In the genomic region with DNA sequence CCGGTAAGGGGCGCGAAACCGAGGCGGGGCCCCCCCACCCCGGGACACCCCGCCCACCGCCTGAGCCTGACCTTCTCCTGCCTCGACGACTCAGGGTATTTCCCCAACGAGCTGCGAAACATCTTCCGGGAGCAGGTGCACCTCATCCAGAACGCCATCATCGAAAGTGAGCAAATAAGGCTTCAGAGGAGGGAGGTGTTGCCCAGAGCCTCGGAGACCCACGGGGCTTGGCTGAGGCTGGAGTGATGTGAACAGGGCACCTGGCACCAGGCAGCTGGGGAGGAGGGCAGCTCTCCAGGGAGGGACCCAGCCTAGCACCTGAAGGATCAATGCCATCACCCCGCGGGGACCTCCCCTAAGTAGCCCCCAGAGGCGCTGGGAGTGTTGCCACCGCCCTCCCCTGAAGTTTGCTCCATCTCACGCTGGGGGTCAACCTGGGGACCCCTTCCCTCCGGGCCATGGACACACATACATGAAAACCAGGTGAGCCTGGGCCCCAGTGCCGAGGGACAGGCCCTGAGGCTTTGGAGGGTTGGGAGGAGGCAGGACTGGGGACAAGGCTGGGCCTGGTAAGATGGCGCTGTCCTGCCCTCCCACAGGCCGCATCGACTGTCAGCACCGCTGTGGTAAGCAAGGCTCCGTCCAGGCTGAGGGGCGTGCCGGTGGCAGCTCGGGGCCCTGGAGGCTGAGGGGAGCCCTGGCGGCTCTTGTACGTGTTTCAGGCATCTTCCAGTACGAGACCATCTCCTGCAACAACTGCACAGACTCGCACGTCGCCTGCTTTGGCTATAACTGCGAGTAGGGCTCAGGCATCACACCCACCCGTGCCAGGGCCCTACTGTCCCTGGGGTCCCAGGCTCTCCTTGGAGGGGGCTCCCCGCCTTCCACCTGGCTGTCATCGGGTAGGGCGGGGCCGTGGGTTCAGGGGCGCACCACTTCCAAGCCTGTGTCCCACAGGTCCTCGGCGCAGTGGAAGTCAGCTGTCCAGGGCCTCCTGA, we compare ENCODE assay signal across 8 cellular contexts. TPM values are rescaled to one million over a fixed set of nuclear protein-coding genes. Genes with fewer than 3 reads are reported as not detected.
DNase-seq lines count a peak whose midpoint lies in the region; ATAC-seq and TF ChIP-seq lines count a peak whose summit lies in the region.

No MANE protein-coding gene starts in this region.

- no peak for ATAC-seq in HCT116
- ATAC-seq in WTC11: no peak
- no peak for ATAC-seq in psoas muscle

- H3K4me2 ChIP-seq in HCT116 (ENCODE audit: low read length): peak overlapping the region; percentile 91

- H3K36me3 ChIP-seq in CD4-positive, alpha-beta memory T cell (ENCODE audit: insufficient read depth, low read length): peaks cover 23% of the 10 kb centered on the region
- H3K36me3 ChIP-seq in HCT116 (ENCODE audit: control insufficient read depth in 1 of 2, insufficient read depth in 2 of 2, low read length in 2 of 2): peaks cover 7 to 17% of the 10 kb centered on the region in 2 experiments; a peak in 3 of 4 replicates
- peaks cover 27% of the 10 kb centered on the region for H3K36me3 ChIP-seq in endodermal cell (ENCODE audit: control insufficient read depth, insufficient read depth, low read length)
- H3K36me3 ChIP-seq in psoas muscle (ENCODE audit: insufficient read depth in 1 of 2, low read depth in 1 of 2): peaks cover 0 to 41% of the 10 kb centered on the region in 2 donors

- no peaks in the 10 kb centered on the region for H4K20me1 ChIP-seq in HCT116 (ENCODE audit: insufficient read depth)

- peak in 4 of 5 donors; percentile 51 to 86 (median 54) for DNase-seq in CD4-positive, alpha-beta memory T cell
- DNase-seq in HCT116 (ENCODE audit: low read depth, low spot score) (no peak), WTC11 (ENCODE audit: low spot score) (no peak), endodermal cell (no peak), psoas muscle (no peak), HUDEP-2 (lab: John Stamatoyannopoulos, UW; ENCODE audit: unreplicated experiment in 76 of 76) (no peak), mesenteric fat pad (ENCODE audit: low spot score) (no peak), HuH-7.5 (ENCODE audit: low spot score) (no peak)

- POLR2A ChIA-PET in CD4-positive, alpha-beta memory T cell (lab: Charles Lee; ENCODE audit: partially characterized antibody): interaction anchor here (0.8 to 6.8 kb wide), 9 partner anchors 13 to 330 kb away, joined by 3 to 323 read pairs (median 3); partner anchors contain the start of genes AP3D1, MKNK2 and TIMM13
- POLR2A ChIA-PET in HCT116 (lab: Charles Lee): no interaction called here
- POLR2A ChIA-PET in WTC11 (lab: Charles Lee): interaction anchor here (0.6 kb wide), 1 partner anchor 211 kb away, joined by 3 read pairs; no protein-coding TSS in a partner anchor

- TF ChIP-seq CTCF in HCT116 (IDR thresholded peaks at IDR 0.05 in 2 of 3, conservative IDR thresholded peaks at IDR 0.05 in 1 of 3; ENCODE audit: borderline replicate concordance in 1 of 3, insufficient read depth in 1 of 3, low read depth in 2 of 3, low read length in 2 of 3) (no peak), WTC11 (IDR thresholded peaks at IDR 0.05) (no peak), endodermal cell (conservative IDR thresholded peaks at IDR 0.05) (no peak), psoas muscle (IDR thresholded peaks at IDR 0.05) (no peak)

- WGBS in endodermal cell (ENCODE audit: insufficient coverage in 1 of 2, insufficient read length in 1 of 2), 2 experiments: 70 to 74% methylated on average over 35 to 47 of the region's 47 CpGs
- 52 to 57% (median 57%) methylated on average over 42 to 47 of the region's 47 CpGs for WGBS in psoas muscle, 3 donors

- H3K9ac ChIP-seq in HCT116 (ENCODE audit: low read length) (peak overlapping the region; percentile 50; the same call in 1 of the 2 replicates), endodermal cell (ENCODE audit: extremely low read depth, low read length, poor library complexity, severe bottlenecking) (no peak overlapping the region)

- H3K27ac ChIP-seq in CD4-positive, alpha-beta memory T cell (ENCODE audit: low read depth, low read length): peak overlapping the region; percentile 76
- H3K27ac ChIP-seq in HCT116 (ENCODE audit: low read depth, low read length) (peak overlapping the region; percentile 35; the same call in 1 of the 2 replicates), endodermal cell (ENCODE audit: low read depth, low read length) (no peak overlapping the region), psoas muscle (peak overlapping the region; percentile 47)

- intact Hi-C loops in CD4-positive, alpha-beta memory T cell (cut with micrococcal nuclease): no loop called here
- intact Hi-C loops in HCT116 (cut with micrococcal nuclease): no loop called here
- intact Hi-C loops in psoas muscle (cut with DNase I): no loop called here

- TF ChIP-seq RAD21 in HCT116 (IDR thresholded peaks at IDR 0.05; ENCODE audit: low read depth): no peak

- CTCF ChIA-PET in CD4-positive, alpha-beta memory T cell (lab: Charles Lee; ENCODE audit: partially characterized antibody): interaction anchor here (0.8 to 1.6 kb wide), 8 partner anchors 11 to 259 kb away, joined by 3 to 11 read pairs (median 3); no protein-coding TSS in a partner anchor
- CTCF ChIA-PET in HCT116 (lab: Charles Lee): no interaction called here
- CTCF ChIA-PET in WTC11 (lab: Charles Lee): interaction anchor here (0.5 to 1.1 kb wide), 8 partner anchors 13 to 200 kb away, joined by 3 to 4 read pairs (median 3); no protein-coding TSS in a partner anchor

- peaks cover 12 to 44% (median 26%) of the 10 kb centered on the region in 4 donors for H3K4me1 Mint-ChIP-seq in CD4-positive, alpha-beta memory T cell
- peaks cover 5% of the 10 kb centered on the region; the same call in 1 of the 2 replicates for H3K4me1 Mint-ChIP-seq in WTC11
- H3K4me1 Mint-ChIP-seq in endodermal cell: peaks cover 2% of the 10 kb centered on the region

- peak overlapping the region; percentile 29 to 77 for H3K4me3 ChIP-seq in CD4-positive, alpha-beta memory T cell (ENCODE audit: low read length in 2 of 2)
- H3K4me3 ChIP-seq in HCT116 (replicated peaks in 1 of 2; ENCODE audit: low read depth in 1 of 2, low read length in 2 of 2): peak overlapping the region; percentile 38 to 59
- peak overlapping the region; percentile 69 for H3K4me3 ChIP-seq in endodermal cell (ENCODE audit: low read length)
- peak overlapping the region; percentile 64 for H3K4me3 ChIP-seq in psoas muscle

- RAD21 ChIA-PET in HCT116 (lab: Charles Lee; ENCODE audit: low non-redundant PET in 1 of 2, low total read pairs in 2 of 2, uncharacterized antibody in 2 of 2, unreplicated experiment in 2 of 2): no interaction called here

- no peak for TF ChIP-seq POLR2A in HCT116 (IDR thresholded peaks at IDR 0.05; ENCODE audit: borderline replicate concordance, extremely low read depth, insufficient read depth, insufficient read length)

- BruUV-seq in HCT116 (replicated peaks; lab: Mats Ljungman, UMichigan): no TSS peak

- peak overlapping the region; percentile 68 to 97 (median 86) for H3K4me3 Mint-ChIP-seq in CD4-positive, alpha-beta memory T cell
- peak overlapping the region; percentile 70 for H3K4me3 Mint-ChIP-seq in WTC11
- peak overlapping the region; percentile 51 for H3K4me3 Mint-ChIP-seq in endodermal cell

- H3K9me3 ChIP-seq in CD4-positive, alpha-beta memory T cell (ENCODE audit: control insufficient read depth in 1 of 2, low read length in 2 of 2): no peaks in the 10 kb centered on the region
- H3K9me3 ChIP-seq in HCT116 (ENCODE audit: control insufficient read depth in 1 of 2, insufficient read depth in 1 of 2, low read depth in 1 of 2, low read length in 2 of 2) (no peaks in the 10 kb centered on the region), endodermal cell (ENCODE audit: control insufficient read depth, low read length) (no peaks in the 10 kb centered on the region), psoas muscle (no peaks in the 10 kb centered on the region)

- H3K9me3 Mint-ChIP-seq in CD4-positive, alpha-beta memory T cell: peaks cover 0 to 5% (median 0%) of the 10 kb centered on the region in 8 donors
- H3K9me3 Mint-ChIP-seq in WTC11: no peaks in the 10 kb centered on the region
- H3K9me3 Mint-ChIP-seq in endodermal cell: no peaks in the 10 kb centered on the region

- H2AFZ ChIP-seq in HCT116 (ENCODE audit: low read depth, low read length, poor library complexity, severe bottlenecking): no peak overlapping the region

- no peaks in the 10 kb centered on the region for H3K27me3 ChIP-seq in CD4-positive, alpha-beta memory T cell (ENCODE audit: insufficient read depth, low read length)
- H3K27me3 ChIP-seq in HCT116 (ENCODE audit: insufficient read depth, low read length) (no peaks in the 10 kb centered on the region), endodermal cell (ENCODE audit: control insufficient read depth, insufficient read depth, low read length, poor library complexity, severe bottlenecking) (no peaks in the 10 kb centered on the region), psoas muscle (ENCODE audit: insufficient read depth in 3 of 3, low read length in 2 of 3) (no peaks in the 10 kb centered on the region)

- peaks cover 31% of the 10 kb centered on the region for H3K4me1 ChIP-seq in CD4-positive, alpha-beta memory T cell (ENCODE audit: insufficient read depth, low read length)
- H3K4me1 ChIP-seq in HCT116 (ENCODE audit: control insufficient read depth in 1 of 2, insufficient read depth in 2 of 2, low read length in 2 of 2): peaks cover 11 to 24% of the 10 kb centered on the region in 2 experiments
- H3K4me1 ChIP-seq in endodermal cell (ENCODE audit: control insufficient read depth, insufficient read depth, low read length): peaks cover 4% of the 10 kb centered on the region
- H3K4me1 ChIP-seq in psoas muscle: peaks cover 16% of the 10 kb centered on the region

- peaks cover 18% of the 10 kb centered on the region for H3K79me2 ChIP-seq in HCT116 (ENCODE audit: insufficient read depth, low read length)

- no peaks in the 10 kb centered on the region for H3K9me2 ChIP-seq in HCT116 (ENCODE audit: insufficient read depth)

- H3K27me3 Mint-ChIP-seq in CD4-positive, alpha-beta memory T cell: no peaks in the 10 kb centered on the region
- no peaks in the 10 kb centered on the region for H3K27me3 Mint-ChIP-seq in WTC11 (ENCODE audit: low read depth)
- no peaks in the 10 kb centered on the region for H3K27me3 Mint-ChIP-seq in endodermal cell (ENCODE audit: insufficient read depth)

- H3K27ac Mint-ChIP-seq in CD4-positive, alpha-beta memory T cell: peak overlapping the region; percentile 81 to 95 (median 94)
- H3K27ac Mint-ChIP-seq in WTC11 (no peak overlapping the region), endodermal cell (no peak overlapping the region)

- peaks cover 11 to 29% of the 10 kb centered on the region in 2 donors for H3K36me3 Mint-ChIP-seq in CD4-positive, alpha-beta memory T cell
- H3K36me3 Mint-ChIP-seq in WTC11 (peaks cover 14% of the 10 kb centered on the region), endodermal cell (ENCODE audit: low read depth) (peaks cover 20% of the 10 kb centered on the region)

RNA-seq across cellular contexts. Expression of gene IZUMO4, which starts 0.9 kb away (rescaled TPM):
- total RNA-seq in CD4-positive, alpha-beta memory T cell: 10 to 100 TPM; 18.6 to 22.1 TPM
- 1 to 10 TPM in 1 of 2 donors, under 1 TPM in 1; 0.84 to 1.2 TPM for polyA plus RNA-seq in CD4-positive, alpha-beta memory T cell
- total RNA-seq in HCT116 (2021; ENCODE audit: unreplicated experiment): 6.1 TPM
- 6.7 and 12.8 TPM in 2 replicates for polyA plus RNA-seq in HCT116 (2012)
- 0.73 to 1.9 TPM (median 1.8 TPM) in 3 replicates for total RNA-seq in WTC11 (2021)
- total RNA-seq in endodermal cell: 1 to 10 TPM; 4.3 to 5.4 TPM
- 4.3 TPM for polyA plus RNA-seq in endodermal cell (2013, experiment 1 of 2)
- polyA plus RNA-seq in endodermal cell (2013, experiment 2 of 2): 4.6 TPM
- total RNA-seq in psoas muscle: 1 to 10 TPM in 3 of 4 donors, under 1 TPM in 1; 0.89 to 2.8 (median 1.4) TPM
- polyA plus RNA-seq in psoas muscle: 1 to 10 TPM in 2 of 3 donors, under 1 TPM in 1; 0.69 to 3.0 (median 2.0) TPM
- total RNA-seq in mesenteric fat pad: 2.4 TPM

RNA-seq across cellular contexts. Expression of gene MOB3A, which starts 1.5 kb away (rescaled TPM):
- 100 to 1,000 TPM; 130 to 135 TPM for total RNA-seq in CD4-positive, alpha-beta memory T cell
- 100 to 1,000 TPM in 1 of 2 donors, 10 to 100 TPM in 1; 29.6 to 114 TPM for polyA plus RNA-seq in CD4-positive, alpha-beta memory T cell
- total RNA-seq in HCT116 (2021; ENCODE audit: unreplicated experiment) (32.1 TPM), WTC11 (2021) (8.1 to 9.8 TPM (median 9.6 TPM) in 3 replicates), endodermal cell (10 to 100 TPM; 20.9 to 21.8 TPM), psoas muscle (10 to 100 TPM in 3 of 4 donors, 1 to 10 TPM in 1; 9.9 to 19.8 (median 17.2) TPM), mesenteric fat pad (79.4 TPM)
- 39.3 and 39.8 TPM in 2 replicates for polyA plus RNA-seq in HCT116 (2012)
- 16.9 TPM for polyA plus RNA-seq in endodermal cell (2013, experiment 1 of 2)
- 15.9 TPM for polyA plus RNA-seq in endodermal cell (2013, experiment 2 of 2)
- polyA plus RNA-seq in psoas muscle: 10 to 100 TPM in 2 of 3 donors, 1 to 10 TPM in 1; 8.3 to 13.5 (median 11.3) TPM

RNA-seq across cellular contexts. Expression of gene MKNK2, which starts 46.6 kb away (rescaled TPM):
- total RNA-seq in CD4-positive, alpha-beta memory T cell: 100 to 1,000 TPM; 194 to 195 TPM
- polyA plus RNA-seq in CD4-positive, alpha-beta memory T cell: 10 to 100 TPM; 24.1 to 63.9 TPM
- total RNA-seq in HCT116 (2021; ENCODE audit: unreplicated experiment): 271 TPM
- 225 and 297 TPM in 2 replicates for polyA plus RNA-seq in HCT116 (2012)
- 150 to 165 TPM (median 163 TPM) in 3 replicates for total RNA-seq in WTC11 (2021)
- total RNA-seq in endodermal cell: 100 to 1,000 TPM; 120 to 123 TPM
- polyA plus RNA-seq in endodermal cell (2013, experiment 1 of 2): 63.1 TPM
- 58.0 TPM for polyA plus RNA-seq in endodermal cell (2013, experiment 2 of 2)
- 1,000 to 10,000 TPM in 2 of 4 donors, 100 to 1,000 TPM in 2; 793 to 2,795 (median 946) TPM for total RNA-seq in psoas muscle
- polyA plus RNA-seq in psoas muscle: 1,000 to 10,000 TPM in 2 of 3 donors, 100 to 1,000 TPM in 1; 888 to 1,268 (median 1,190) TPM
- 240 TPM for total RNA-seq in mesenteric fat pad

RNA-seq across cellular contexts. Expression of gene AP3D1, which starts 53.7 kb away (rescaled TPM):
- total RNA-seq in CD4-positive, alpha-beta memory T cell: 10 to 100 TPM; 80.6 to 87.2 TPM
- polyA plus RNA-seq in CD4-positive, alpha-beta memory T cell: 10 to 100 TPM in 1 of 2 donors, 1 to 10 TPM in 1; 6.7 to 58.9 TPM
- total RNA-seq in HCT116 (2021; ENCODE audit: unreplicated experiment) (137 TPM), WTC11 (2021) (160 to 190 TPM (median 163 TPM) in 3 replicates), endodermal cell (100 to 1,000 TPM; 162 to 181 TPM), psoas muscle (100 to 1,000 TPM in 2 of 4 donors, 10 to 100 TPM in 2; 71.9 to 103 (median 91.4) TPM), mesenteric fat pad (127 TPM)
- polyA plus RNA-seq in HCT116 (2012): 156 and 181 TPM in 2 replicates
- polyA plus RNA-seq in endodermal cell (2013, experiment 1 of 2): 115 TPM
- 103 TPM for polyA plus RNA-seq in endodermal cell (2013, experiment 2 of 2)
- 100 to 1,000 TPM in 1 of 3 donors, 10 to 100 TPM in 2; 51.5 to 120 (median 76.0) TPM for polyA plus RNA-seq in psoas muscle

Comparison
In these comparisons a context has a peak if more than half of its experiments do, and no peak if none do; other contexts are left out.
1. DNase-seq: peak in CD4-positive, alpha-beta memory T cell (4 of 5); none in HCT116 (single experiment), WTC11 (single experiment), endodermal cell (single experiment), psoas muscle (0 of 2), HUDEP-2 (0 of 76), mesenteric fat pad (single experiment) and HuH-7.5 (single experiment).
2. H3K27ac Mint-ChIP-seq: peak in CD4-positive, alpha-beta memory T cell (7 of 7); none in WTC11 (single experiment) and endodermal cell (single experiment).
3. Peak in every context shown above with its lines, with median percentiles within 50 percentile points of each other: H3K4me3 ChIP-seq and H3K4me3 Mint-ChIP-seq.